In genomic region chr2:110674620-110675555, GRCh38 we compare ENCODE assay signal across 1 cellular context.
TF ChIP-seq lines count a peak whose summit lies in the region.

No MANE protein-coding gene starts in this region.

TF ChIP-seq in GM12878, 131 proteins besides CTCF, POLR2A, EP300 and RAD21 (continued from another document and continues in another):
- TF ChIP-seq ZBTB33 (IDR thresholded peaks at IDR 0.05) (no peak), HDAC6 (IDR thresholded peaks at IDR 0.05; ENCODE audit: unreplicated experiment) (no peak), MLLT1 (IDR thresholded peaks at IDR 0.05) (peak; percentile 66), ZBTB40 (IDR thresholded peaks at IDR 0.05; ENCODE audit: borderline replicate concordance) (no peak), MYB (IDR thresholded peaks at IDR 0.05; ENCODE audit: borderline replicate concordance, low read depth, low read length) (no peak), ZZZ3 (IDR thresholded peaks at IDR 0.05; ENCODE audit: control insufficient read depth, insufficient read length, low read depth) (no peak), NRF1 (conservative IDR thresholded peaks at IDR 0.05; ENCODE audit: low read depth, low read length) (no peak), E4F1 (IDR thresholded peaks at IDR 0.05; ENCODE audit: borderline replicate concordance, partially characterized antibody) (no peak), RELA (IDR thresholded peaks at IDR 0.05; ENCODE audit: borderline replicate concordance, partially characterized antibody) (no peak), CBFB (IDR thresholded peaks at IDR 0.05; ENCODE audit: low read depth) (0 out of 2 replicates have a peak, but pooled peaks have one; percentile 35), SUZ12 (IDR thresholded peaks at IDR 0.05; ENCODE audit: unreplicated experiment) (no peak), ATF3 (IDR thresholded peaks at IDR 0.05; ENCODE audit: borderline replicate concordance, extremely low read depth, low read depth, low read length) (no peak), ZBED1 (IDR thresholded peaks at IDR 0.05; ENCODE audit: borderline replicate concordance) (peak; percentile 67; the same call in 1 of the 2 replicates), NFIC (IDR thresholded peaks at IDR 0.05; ENCODE audit: low read depth, low read length) (peak; percentile 35), SKIL (IDR thresholded peaks at IDR 0.05; ENCODE audit: low read depth, poor library complexity, severe bottlenecking) (peak; percentile 100), SPI1 (IDR thresholded peaks at IDR 0.05; ENCODE audit: borderline replicate concordance, insufficient read depth, low read depth, low read length) (peak; percentile 28; the same call in 1 of the 2 replicates), BACH1 (IDR thresholded peaks at IDR 0.05; ENCODE audit: borderline replicate concordance) (no peak; the same call in 1 of the 2 replicates), HCFC1 (IDR thresholded peaks at IDR 0.05; ENCODE audit: low read length) (no peak), ASH2L (IDR thresholded peaks at IDR 0.05; ENCODE audit: borderline replicate concordance, low read depth) (no peak), PML (IDR thresholded peaks at IDR 0.05; ENCODE audit: low read length) (no peak), FOS (IDR thresholded peaks at IDR 0.05; ENCODE audit: borderline replicate concordance, extremely low read depth, insufficient read length) (no peak), RCOR1 (conservative IDR thresholded peaks at IDR 0.05; ENCODE audit: low read depth, low read length) (0 out of 2 replicates have a peak, but pooled peaks have one; percentile 66), KLF5 (IDR thresholded peaks at IDR 0.05; ENCODE audit: partially characterized antibody) (no peak), MTA3 (IDR thresholded peaks at IDR 0.05; ENCODE audit: borderline replicate concordance, low read length) (peak; percentile 65; the same call in 1 of the 2 replicates), SMAD5 (IDR thresholded peaks at IDR 0.05; ENCODE audit: low read depth) (no peak), NBN (IDR thresholded peaks at IDR 0.05) (peak; percentile 95), NR2C1 (IDR thresholded peaks at IDR 0.05) (no peak), KDM1A (IDR thresholded peaks at IDR 0.05; ENCODE audit: borderline replicate concordance) (no peak), POU2F2 (IDR thresholded peaks at IDR 0.05; ENCODE audit: borderline replicate concordance, low read depth, low read length) (peak; percentile 97), HDGF (IDR thresholded peaks at IDR 0.05) (peak; percentile 86; the same call in 1 of the 2 replicates), JUND (IDR thresholded peaks at IDR 0.05; ENCODE audit: low read depth, low read length) (no peak), ZNF207 (IDR thresholded peaks at IDR 0.05; ENCODE audit: borderline replicate concordance) (peak; percentile 39; the same call in 1 of the 2 replicates)
- TF ChIP-seq, protein P1, sequence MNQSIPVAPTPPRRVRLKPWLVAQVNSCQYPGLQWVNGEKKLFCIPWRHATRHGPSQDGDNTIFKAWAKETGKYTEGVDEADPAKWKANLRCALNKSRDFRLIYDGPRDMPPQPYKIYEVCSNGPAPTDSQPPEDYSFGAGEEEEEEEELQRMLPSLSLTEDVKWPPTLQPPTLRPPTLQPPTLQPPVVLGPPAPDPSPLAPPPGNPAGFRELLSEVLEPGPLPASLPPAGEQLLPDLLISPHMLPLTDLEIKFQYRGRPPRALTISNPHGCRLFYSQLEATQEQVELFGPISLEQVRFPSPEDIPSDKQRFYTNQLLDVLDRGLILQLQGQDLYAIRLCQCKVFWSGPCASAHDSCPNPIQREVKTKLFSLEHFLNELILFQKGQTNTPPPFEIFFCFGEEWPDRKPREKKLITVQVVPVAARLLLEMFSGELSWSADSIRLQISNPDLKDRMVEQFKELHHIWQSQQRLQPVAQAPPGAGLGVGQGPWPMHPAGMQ (IDR thresholded peaks at IDR 0.05; ENCODE audit: borderline replicate concordance) = no peak
- TF ChIP-seq, protein P2, sequence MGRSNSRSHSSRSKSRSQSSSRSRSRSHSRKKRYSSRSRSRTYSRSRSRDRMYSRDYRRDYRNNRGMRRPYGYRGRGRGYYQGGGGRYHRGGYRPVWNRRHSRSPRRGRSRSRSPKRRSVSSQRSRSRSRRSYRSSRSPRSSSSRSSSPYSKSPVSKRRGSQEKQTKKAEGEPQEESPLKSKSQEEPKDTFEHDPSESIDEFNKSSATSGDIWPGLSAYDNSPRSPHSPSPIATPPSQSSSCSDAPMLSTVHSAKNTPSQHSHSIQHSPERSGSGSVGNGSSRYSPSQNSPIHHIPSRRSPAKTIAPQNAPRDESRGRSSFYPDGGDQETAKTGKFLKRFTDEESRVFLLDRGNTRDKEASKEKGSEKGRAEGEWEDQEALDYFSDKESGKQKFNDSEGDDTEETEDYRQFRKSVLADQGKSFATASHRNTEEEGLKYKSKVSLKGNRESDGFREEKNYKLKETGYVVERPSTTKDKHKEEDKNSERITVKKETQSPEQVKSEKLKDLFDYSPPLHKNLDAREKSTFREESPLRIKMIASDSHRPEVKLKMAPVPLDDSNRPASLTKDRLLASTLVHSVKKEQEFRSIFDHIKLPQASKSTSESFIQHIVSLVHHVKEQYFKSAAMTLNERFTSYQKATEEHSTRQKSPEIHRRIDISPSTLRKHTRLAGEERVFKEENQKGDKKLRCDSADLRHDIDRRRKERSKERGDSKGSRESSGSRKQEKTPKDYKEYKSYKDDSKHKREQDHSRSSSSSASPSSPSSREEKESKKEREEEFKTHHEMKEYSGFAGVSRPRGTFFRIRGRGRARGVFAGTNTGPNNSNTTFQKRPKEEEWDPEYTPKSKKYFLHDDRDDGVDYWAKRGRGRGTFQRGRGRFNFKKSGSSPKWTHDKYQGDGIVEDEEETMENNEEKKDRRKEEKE (IDR thresholded peaks at IDR 0.05) = no peak
- TF ChIP-seq, protein P3, sequence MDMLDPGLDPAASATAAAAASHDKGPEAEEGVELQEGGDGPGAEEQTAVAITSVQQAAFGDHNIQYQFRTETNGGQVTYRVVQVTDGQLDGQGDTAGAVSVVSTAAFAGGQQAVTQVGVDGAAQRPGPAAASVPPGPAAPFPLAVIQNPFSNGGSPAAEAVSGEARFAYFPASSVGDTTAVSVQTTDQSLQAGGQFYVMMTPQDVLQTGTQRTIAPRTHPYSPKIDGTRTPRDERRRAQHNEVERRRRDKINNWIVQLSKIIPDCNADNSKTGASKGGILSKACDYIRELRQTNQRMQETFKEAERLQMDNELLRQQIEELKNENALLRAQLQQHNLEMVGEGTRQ (IDR thresholded peaks at IDR 0.05; ENCODE audit: borderline replicate concordance, low read depth, low read length) = peak; percentile 64; the same call in 1 of the 2 replicates
- TF ChIP-seq, protein P4, sequence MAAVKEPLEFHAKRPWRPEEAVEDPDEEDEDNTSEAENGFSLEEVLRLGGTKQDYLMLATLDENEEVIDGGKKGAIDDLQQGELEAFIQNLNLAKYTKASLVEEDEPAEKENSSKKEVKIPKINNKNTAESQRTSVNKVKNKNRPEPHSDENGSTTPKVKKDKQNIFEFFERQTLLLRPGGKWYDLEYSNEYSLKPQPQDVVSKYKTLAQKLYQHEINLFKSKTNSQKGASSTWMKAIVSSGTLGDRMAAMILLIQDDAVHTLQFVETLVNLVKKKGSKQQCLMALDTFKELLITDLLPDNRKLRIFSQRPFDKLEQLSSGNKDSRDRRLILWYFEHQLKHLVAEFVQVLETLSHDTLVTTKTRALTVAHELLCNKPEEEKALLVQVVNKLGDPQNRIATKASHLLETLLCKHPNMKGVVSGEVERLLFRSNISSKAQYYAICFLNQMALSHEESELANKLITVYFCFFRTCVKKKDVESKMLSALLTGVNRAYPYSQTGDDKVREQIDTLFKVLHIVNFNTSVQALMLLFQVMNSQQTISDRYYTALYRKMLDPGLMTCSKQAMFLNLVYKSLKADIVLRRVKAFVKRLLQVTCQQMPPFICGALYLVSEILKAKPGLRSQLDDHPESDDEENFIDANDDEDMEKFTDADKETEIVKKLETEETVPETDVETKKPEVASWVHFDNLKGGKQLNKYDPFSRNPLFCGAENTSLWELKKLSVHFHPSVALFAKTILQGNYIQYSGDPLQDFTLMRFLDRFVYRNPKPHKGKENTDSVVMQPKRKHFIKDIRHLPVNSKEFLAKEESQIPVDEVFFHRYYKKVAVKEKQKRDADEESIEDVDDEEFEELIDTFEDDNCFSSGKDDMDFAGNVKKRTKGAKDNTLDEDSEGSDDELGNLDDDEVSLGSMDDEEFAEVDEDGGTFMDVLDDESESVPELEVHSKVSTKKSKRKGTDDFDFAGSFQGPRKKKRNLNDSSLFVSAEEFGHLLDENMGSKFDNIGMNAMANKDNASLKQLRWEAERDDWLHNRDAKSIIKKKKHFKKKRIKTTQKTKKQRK (IDR thresholded peaks at IDR 0.05; ENCODE audit: low read depth, low read length) = no peak
